ENCODE assay signal across 22 cellular contexts in the genomic region with DNA sequence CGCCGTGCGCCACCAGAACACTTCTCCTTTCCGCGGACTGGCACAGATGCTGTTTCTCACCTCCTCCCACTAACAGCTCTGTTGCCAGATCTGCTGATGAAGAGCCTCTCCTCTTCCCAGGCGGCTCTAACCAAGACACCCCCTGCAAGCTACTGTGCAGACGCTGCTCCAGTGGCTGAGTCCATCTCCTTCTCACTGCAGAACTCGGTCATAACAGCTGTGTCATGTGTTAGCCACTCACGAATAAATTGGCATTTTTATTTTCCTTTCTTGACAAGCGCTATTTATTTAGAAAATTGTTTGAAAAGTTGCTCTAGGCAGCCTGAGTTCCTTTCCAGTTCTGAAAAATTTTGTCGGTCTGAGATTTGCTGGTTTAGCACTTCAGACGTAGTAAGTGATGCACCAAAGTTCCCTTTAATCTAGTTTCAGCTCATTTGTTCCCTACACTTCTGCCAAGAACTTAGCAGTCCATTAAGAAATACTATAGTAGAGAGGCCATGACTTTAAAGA. TPM values are rescaled to one million over a fixed set of nuclear protein-coding genes. Genes with fewer than 3 reads are reported as not detected.
A peak's percentile ranks its signal among the peaks of the same experiment; 100 is the strongest.
DNase-seq lines count a peak whose midpoint lies in the region; ATAC-seq and TF ChIP-seq lines count a peak whose summit lies in the region.
"Had no signal": no experiment of that assay in that cellular context is flagged by ENCODE, and none has a peak within 500 bp of the region (broad histone marks: within the 10 kb centered on the region; RNA-seq: fewer than 3 reads in every experiment).

No MANE protein-coding gene starts in this region.

- no peaks in the 10 kb centered on the region for H4K20me1 ChIP-seq in osteoblast (ENCODE audit: insufficient read depth, low read length)

- no peak overlapping the region for H3K4me3 Mint-ChIP-seq in activated naive CD4-positive, alpha-beta T cell treated with anti-CD3 and anti-CD28 coated beads, Interleukin-2, amount 10 ng/mL, durations not matched to agents 7 days and 5 days
- H3K4me3 Mint-ChIP-seq in activated naive CD4-positive, alpha-beta T cell treated with anti-CD3 and anti-CD28 coated beads for 36 hours = no peak overlapping the region
- H3K4me3 Mint-ChIP-seq in nephron progenitor cell = peak overlapping the region; percentile 25
- H3K4me3 Mint-ChIP-seq in CD8-positive, alpha-beta T cell = no peak overlapping the region
- H3K4me3 Mint-ChIP-seq: B cell, CD14-positive monocyte, GM23338 had no signal

- no peak overlapping the region for H3K27ac ChIP-seq in osteoblast (ENCODE audit: low read depth, low read length)
- H3K27ac ChIP-seq in CD8-positive, alpha-beta T cell (ENCODE audit: low read depth, low read length) = no peak overlapping the region

- no peaks in the 10 kb centered on the region for H3K9me3 Mint-ChIP-seq in activated naive CD4-positive, alpha-beta T cell treated with anti-CD3 and anti-CD28 coated beads, Interleukin-2, amount 10 ng/mL, durations not matched to agents 7 days and 5 days
- no peaks in the 10 kb centered on the region for H3K9me3 Mint-ChIP-seq in activated naive CD4-positive, alpha-beta T cell treated with anti-CD3 and anti-CD28 coated beads for 36 hours
- H3K9me3 Mint-ChIP-seq in nephron progenitor cell = no peaks in the 10 kb centered on the region
- no peaks in the 10 kb centered on the region for H3K9me3 Mint-ChIP-seq in CD8-positive, alpha-beta T cell
- H3K9me3 Mint-ChIP-seq: GM23338 had no signal

- POLR2A ChIA-PET in CD8-positive, alpha-beta T cell (lab: Charles Lee) = no interaction called here

- CTCF ChIA-PET in activated naive CD4-positive, alpha-beta T cell treated with anti-CD3 and anti-CD28 coated beads, Interleukin-2, amount 10 ng/mL, durations not matched to agents 7 days and 5 days (lab: Charles Lee) = no interaction called here
- CTCF ChIA-PET in activated naive CD4-positive, alpha-beta T cell treated with anti-CD3 and anti-CD28 coated beads for 36 hours (lab: Charles Lee) = no interaction called here
- CTCF ChIA-PET in CD8-positive, alpha-beta T cell (lab: Charles Lee) = no interaction called here

- H3K36me3 ChIP-seq in osteoblast (ENCODE audit: insufficient read depth, low read length) = no peaks in the 10 kb centered on the region
- H3K36me3 ChIP-seq in CD8-positive, alpha-beta T cell (ENCODE audit: insufficient read depth, low read length) = no peaks in the 10 kb centered on the region

- no peak overlapping the region for H3K4me3 ChIP-seq in osteoblast (ENCODE audit: insufficient read depth, low read length)
- no peak overlapping the region for H3K4me3 ChIP-seq in CD8-positive, alpha-beta T cell (ENCODE audit: low read depth, low read length)
- H3K4me3 ChIP-seq: GM23338 had no signal

- peaks cover 6% of the 10 kb centered on the region for H3K27me3 ChIP-seq in osteoblast (ENCODE audit: insufficient read depth, low read length)
- H3K27me3 ChIP-seq in CD8-positive, alpha-beta T cell (ENCODE audit: insufficient read depth, low read length) = no peaks in the 10 kb centered on the region

- no peaks in the 10 kb centered on the region for H3K9me3 ChIP-seq in osteoblast (ENCODE audit: low read depth, low read length)
- H3K9me3 ChIP-seq in CD8-positive, alpha-beta T cell (ENCODE audit: low read length) = no peaks in the 10 kb centered on the region

- H3K27ac Mint-ChIP-seq in activated naive CD4-positive, alpha-beta T cell treated with anti-CD3 and anti-CD28 coated beads, Interleukin-2, amount 10 ng/mL, durations not matched to agents 7 days and 5 days = peak overlapping the region; percentile 60
- no peak overlapping the region for H3K27ac Mint-ChIP-seq in activated naive CD4-positive, alpha-beta T cell treated with anti-CD3 and anti-CD28 coated beads for 36 hours
- peak overlapping the region; percentile 40 for H3K27ac Mint-ChIP-seq in nephron progenitor cell
- no peak overlapping the region for H3K27ac Mint-ChIP-seq in CD8-positive, alpha-beta T cell
- H3K27ac Mint-ChIP-seq: B cell, GM23338 had no signal

- H3K4me1 ChIP-seq in osteoblast (ENCODE audit: insufficient read depth, low read length) = no peaks in the 10 kb centered on the region
- H3K4me1 ChIP-seq in CD8-positive, alpha-beta T cell (ENCODE audit: insufficient read depth, low read length) = no peaks in the 10 kb centered on the region

- H3K27me3 Mint-ChIP-seq in activated naive CD4-positive, alpha-beta T cell treated with anti-CD3 and anti-CD28 coated beads, Interleukin-2, amount 10 ng/mL, durations not matched to agents 7 days and 5 days = peaks cover 19% of the 10 kb centered on the region
- H3K27me3 Mint-ChIP-seq in activated naive CD4-positive, alpha-beta T cell treated with anti-CD3 and anti-CD28 coated beads for 36 hours (ENCODE audit: low read depth) = peaks cover 7% of the 10 kb centered on the region
- peaks cover 3% of the 10 kb centered on the region for H3K27me3 Mint-ChIP-seq in nephron progenitor cell (ENCODE audit: low read depth, poor library complexity)
- H3K27me3 Mint-ChIP-seq in CD8-positive, alpha-beta T cell (ENCODE audit: low read depth) = peaks cover 11% of the 10 kb centered on the region

- H3K36me3 Mint-ChIP-seq in activated naive CD4-positive, alpha-beta T cell treated with anti-CD3 and anti-CD28 coated beads, Interleukin-2, amount 10 ng/mL, durations not matched to agents 7 days and 5 days = no peaks in the 10 kb centered on the region
- no peaks in the 10 kb centered on the region for H3K36me3 Mint-ChIP-seq in activated naive CD4-positive, alpha-beta T cell treated with anti-CD3 and anti-CD28 coated beads for 36 hours (ENCODE audit: low read depth)
- no peaks in the 10 kb centered on the region for H3K36me3 Mint-ChIP-seq in nephron progenitor cell (ENCODE audit: low read depth)
- no peaks in the 10 kb centered on the region for H3K36me3 Mint-ChIP-seq in CD8-positive, alpha-beta T cell
- H3K36me3 Mint-ChIP-seq: CD14-positive monocyte had no signal

- no peaks in the 10 kb centered on the region for H3K4me1 Mint-ChIP-seq in activated naive CD4-positive, alpha-beta T cell treated with anti-CD3 and anti-CD28 coated beads, Interleukin-2, amount 10 ng/mL, durations not matched to agents 7 days and 5 days
- no peaks in the 10 kb centered on the region for H3K4me1 Mint-ChIP-seq in activated naive CD4-positive, alpha-beta T cell treated with anti-CD3 and anti-CD28 coated beads for 36 hours (ENCODE audit: low read depth)
- H3K4me1 Mint-ChIP-seq in nephron progenitor cell = peaks cover 72% of the 10 kb centered on the region
- H3K4me1 Mint-ChIP-seq in CD8-positive, alpha-beta T cell (ENCODE audit: low read depth) = no peaks in the 10 kb centered on the region
- H3K4me1 Mint-ChIP-seq: CD14-positive monocyte had no signal

- TF ChIP-seq CTCF in nephron progenitor cell (IDR thresholded peaks at IDR 0.05) = no peak
- no peak for TF ChIP-seq CTCF in osteoblast (IDR thresholded peaks at IDR 0.05; ENCODE audit: extremely low read depth, low read depth, low read length)
- TF ChIP-seq CTCF in CD8-positive, alpha-beta T cell (IDR thresholded peaks at IDR 0.05) = no peak

- H2AFZ ChIP-seq in osteoblast (ENCODE audit: low read length) = no peak overlapping the region
- H2AFZ ChIP-seq: GM23338 had no signal

- no peak for ATAC-seq in SK-N-SH treated with all-trans-retinoic acid at 6 μM for 48 hours
- ATAC-seq in CD8-positive, alpha-beta T cell = no peak
- no peak for ATAC-seq in GM21515 (IDR thresholded peaks at IDR 0.05; ENCODE audit: unreplicated experiment)
- ATAC-seq: GM23338 had no signal

- intact Hi-C loops in activated naive CD4-positive, alpha-beta T cell treated with anti-CD3 and anti-CD28 coated beads for 36 hours (cut with micrococcal nuclease) = no loop called here
- intact Hi-C loops in CD8-positive, alpha-beta T cell (cut with DNase I, micrococcal nuclease) = no loop called here

- H3K79me2 ChIP-seq in osteoblast (ENCODE audit: insufficient read depth, low read length) = no peaks in the 10 kb centered on the region

- no peak for DNase-seq in activated naive CD4-positive, alpha-beta T cell treated with anti-CD3 and anti-CD28 coated beads, Interleukin-2, amount 10 ng/mL, durations not matched to agents 7 days and 5 days
- no peak for DNase-seq in activated naive CD4-positive, alpha-beta T cell treated with anti-CD3 and anti-CD28 coated beads for 36 hours
- DNase-seq in left kidney (ENCODE audit: low read depth, low spot score) (peak; percentile 56), nephron progenitor cell (no peak), osteoblast (ENCODE audit: insufficient read length, low spot score, missing footprints) (no peak)
- DNase-seq in CD8-positive, alpha-beta T cell = no peak
- DNase-seq: HCEC 1CT; KG1; NCI-H1092; NCI-H146; NCI-H2029; NCI-H2171; NCI-H345; NCI-H524; NCI-H774; NK-92 treated with Interleukin-12 subunit alpha and Interleukin-12 subunit beta, amount 100 ng/mL, for 24 hours had no signal

- no peak overlapping the region for H3K4me2 ChIP-seq in osteoblast (ENCODE audit: insufficient read depth, low read length)
- H3K4me2 ChIP-seq: GM23338 had no signal

TF ChIP-seq in SK-N-SH treated with all-trans-retinoic acid at 6 μM for 48 hours, 23 proteins besides CTCF, POLR2A, EP300 and RAD21:
- no peak for TF ChIP-seq ZNF8 (CRISPR knock-in tag; IDR thresholded peaks at IDR 0.05)
- TF ChIP-seq TOX (CRISPR knock-in tag; IDR thresholded peaks at IDR 0.05; ENCODE audit: borderline replicate concordance) = no peak
- TF ChIP-seq ZC3H10 (CRISPR knock-in tag; IDR thresholded peaks at IDR 0.05) = no peak
- TF ChIP-seq ZFP3 (CRISPR knock-in tag; IDR thresholded peaks at IDR 0.05) = no peak
- no peak for TF ChIP-seq ZNF70 (CRISPR knock-in tag; IDR thresholded peaks at IDR 0.05)

RNA-seq across cellular contexts. Expression of a gene that starts 12.8 kb away (rescaled TPM):
- total RNA-seq in activated naive CD4-positive, alpha-beta T cell treated with anti-CD3 and anti-CD28 coated beads for 36 hours = 10 to 100 TPM; 10.8 to 11.1 TPM
- 0.36 and 0.88 TPM in 2 replicates for total RNA-seq in osteoblast
- 1 to 10 TPM; 2.0 to 3.3 TPM for total RNA-seq in CD8-positive, alpha-beta T cell
- total RNA-seq: G401 had no signal

Comparison
In these comparisons a context has a peak if more than half of its experiments do, and no peak if none do; other contexts are left out.
1. H3K27ac Mint-ChIP-seq: peak in activated naive CD4-positive, alpha-beta T cell treated with anti-CD3 and anti-CD28 coated beads, Interleukin-2, amount 10 ng/mL, durations not matched to agents 7 days and 5 days (single experiment) and nephron progenitor cell (single experiment); none in activated naive CD4-positive, alpha-beta T cell treated with anti-CD3 and anti-CD28 coated beads for 36 hours (single experiment) and CD8-positive, alpha-beta T cell (single experiment).